9 cellular contexts compared by ENCODE assay signal in the genomic region with DNA sequence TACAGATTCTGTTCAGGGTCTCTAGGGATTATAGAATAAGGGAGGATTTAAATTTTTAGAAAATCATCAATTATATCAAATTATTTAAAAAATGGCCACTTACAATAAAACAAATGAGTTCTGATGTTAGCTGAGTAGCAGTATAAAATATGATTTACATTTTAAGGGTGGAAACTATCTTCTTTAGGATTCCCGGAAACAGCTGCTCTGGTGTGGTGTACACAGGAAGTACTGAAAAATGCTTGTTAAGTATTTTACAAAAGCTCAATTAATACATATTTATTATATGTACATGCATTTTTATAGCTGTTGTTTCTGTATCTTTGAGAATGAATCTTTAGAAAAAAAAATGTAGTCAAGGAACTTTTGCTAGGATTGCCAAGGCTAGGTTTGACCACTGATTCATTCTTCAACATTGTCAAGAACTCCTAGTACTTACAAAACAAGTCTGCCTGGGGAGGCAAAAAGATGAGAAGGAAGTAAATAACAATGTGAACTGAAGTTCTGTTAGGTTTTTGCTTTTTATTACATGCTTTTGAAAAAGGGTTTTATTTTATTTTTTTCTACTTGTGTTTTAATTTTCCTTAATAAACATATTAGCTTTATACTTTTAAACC. TPM values are rescaled to one million over a fixed set of nuclear protein-coding genes. Genes with fewer than 3 reads are reported as not detected.
A peak's percentile ranks its signal among the peaks of the same experiment; 100 is the strongest.
DNase-seq lines count a peak whose midpoint lies in the region; ATAC-seq, FAIRE-seq and TF ChIP-seq lines count a peak whose summit lies in the region.
"Had no signal": no experiment of that assay in that cellular context is flagged by ENCODE, and none has a peak within 500 bp of the region (broad histone marks: within the 10 kb centered on the region; RNA-seq: fewer than 3 reads in every experiment).

No MANE protein-coding gene starts in this region.

- no peak overlapping the region for H3K27ac ChIP-seq in CD8-positive, alpha-beta memory T cell (ENCODE audit: low read depth, low read length)
- H3K27ac ChIP-seq in OCI-LY1 (ENCODE audit: low read depth, low read length, poor library complexity, severe bottlenecking) (peak overlapping the region; percentile 23), kidney (ENCODE audit: low read depth in 2 of 2, low read length in 2 of 2) (peak overlapping the region in 1 of 2 donors; percentile 34)

- intact Hi-C loops in natural killer cell (cut with micrococcal nuclease) (loop anchor here (1.0 to 2.0 kb wide), 3 partner anchors 48 to 104 kb away; a partner anchor contains a TSS), kidney (cut with DNase I) (no loop called here)

- ATAC-seq in natural killer cell: peak; percentile 64 to 77 (median 72)
- ATAC-seq: Right ventricle myocardium inferior had no signal

- no peaks in the 10 kb centered on the region for H3K27me3 ChIP-seq in CD8-positive, alpha-beta memory T cell (ENCODE audit: insufficient read depth, low read length, poor library complexity, severe bottlenecking)
- H3K27me3 ChIP-seq in OCI-LY1 (ENCODE audit: insufficient read depth, low read length): no peaks in the 10 kb centered on the region

- H4K20me1 ChIP-seq in OCI-LY1 (ENCODE audit: insufficient read depth, low read length): no peaks in the 10 kb centered on the region

- no peaks in the 10 kb centered on the region for H3K36me3 ChIP-seq in CD8-positive, alpha-beta memory T cell (ENCODE audit: insufficient read depth, low read length)
- H3K36me3 ChIP-seq in OCI-LY1 (ENCODE audit: insufficient read depth, low read length) (no peaks in the 10 kb centered on the region; the same call in 1 of the 2 replicates), kidney (ENCODE audit: control insufficient read depth in 1 of 2, insufficient read depth in 2 of 2, low read length in 2 of 2) (no peaks in the 10 kb centered on the region)

- peaks cover 44% of the 10 kb centered on the region for H3K4me1 ChIP-seq in CD8-positive, alpha-beta memory T cell (ENCODE audit: insufficient read depth, low read length)
- H3K4me1 ChIP-seq in OCI-LY1 (ENCODE audit: insufficient read depth, low read length, severe bottlenecking): peaks cover 14% of the 10 kb centered on the region
- peaks cover 11 to 29% of the 10 kb centered on the region in 2 donors for H3K4me1 ChIP-seq in kidney (ENCODE audit: control insufficient read depth in 1 of 2, insufficient read depth in 1 of 2, low read depth in 1 of 2, low read length in 2 of 2)

- peak overlapping the region in 6 of 7 donors; percentile 54 to 77 (median 64) for H3K4me3 Mint-ChIP-seq in CD8-positive, alpha-beta memory T cell
- H3K4me3 Mint-ChIP-seq in chondrocyte (ENCODE audit: unreplicated experiment): no peak overlapping the region
- peak overlapping the region; percentile 68 for H3K4me3 Mint-ChIP-seq in natural killer cell

- H2AFZ ChIP-seq in OCI-LY1 (ENCODE audit: low read length): no peak overlapping the region; the same call in 1 of the 2 replicates

- H3K9ac ChIP-seq in OCI-LY1 (ENCODE audit: low read length) (no peak overlapping the region), kidney (ENCODE audit: low read length in 2 of 2) (peak overlapping the region in 1 of 2 donors; percentile 31)

- H3K27ac Mint-ChIP-seq in CD8-positive, alpha-beta memory T cell: peak overlapping the region; percentile 5 to 95 (median 78)
- H3K27ac Mint-ChIP-seq in chondrocyte (ENCODE audit: unreplicated experiment) (peak overlapping the region; percentile 88), natural killer cell (peak overlapping the region; percentile 87 to 88)

- no peaks in the 10 kb centered on the region for H3K9me2 ChIP-seq in OCI-LY1 (ENCODE audit: low read depth, low read length)

- TF ChIP-seq CTCF in OCI-LY1 (IDR thresholded peaks at IDR 0.05; ENCODE audit: low read length) (no peak), chondrocyte (IDR thresholded peaks at IDR 0.05) (no peak), natural killer cell (IDR thresholded peaks at IDR 0.05) (no peak), kidney (IDR thresholded peaks at IDR 0.05; ENCODE audit: borderline replicate concordance, extremely low read depth, insufficient read depth) (no peak)

- POLR2A ChIA-PET in CD8-positive, alpha-beta memory T cell (lab: Charles Lee): interaction anchor here (0.8 to 1.9 kb wide), 5 partner anchors 31 to 79 kb away, joined by 3 to 13 read pairs (median 8); a partner anchor contains a TSS

- peak in 3 of 5 donors; percentile 31 to 61 (median 35) for DNase-seq in CD8-positive, alpha-beta memory T cell
- no peak for DNase-seq in chondrocyte (ENCODE audit: low spot score)
- DNase-seq in natural killer cell: no peak
- no peak for DNase-seq in DMS53 (lab: John Stamatoyannopoulos, UW)
- no peak for DNase-seq in COLO668 (lab: John Stamatoyannopoulos, UW; ENCODE audit: unreplicated experiment)
- DNase-seq in kidney: no peak
- DNase-seq: islet precursor cell had no signal

- CTCF ChIA-PET in CD8-positive, alpha-beta memory T cell (lab: Charles Lee): interaction anchor here (0.9 to 3.1 kb wide), 8 partner anchors 11 to 164 kb away, joined by 3 to 10 read pairs (median 4); no protein-coding TSS in a partner anchor

- no peaks in the 10 kb centered on the region for H3F3A ChIP-seq in OCI-LY1 (ENCODE audit: insufficient read depth, low read length)

- H3K4me1 Mint-ChIP-seq in CD8-positive, alpha-beta memory T cell: peaks cover 55 to 76% (median 65%) of the 10 kb centered on the region in 3 donors
- H3K4me1 Mint-ChIP-seq in chondrocyte (ENCODE audit: low read depth) (peaks cover 36% of the 10 kb centered on the region), natural killer cell (peaks cover 55 to 56% of the 10 kb centered on the region in 2 donors)

- H3K9me3 Mint-ChIP-seq in CD8-positive, alpha-beta memory T cell: peaks cover 2 to 16% (median 10%) of the 10 kb centered on the region in 5 donors
- H3K9me3 Mint-ChIP-seq in chondrocyte (ENCODE audit: low read depth) (peaks cover 11% of the 10 kb centered on the region), natural killer cell (peaks cover 2 to 13% of the 10 kb centered on the region in 2 donors)

- no peak overlapping the region for H3K4me3 ChIP-seq in CD8-positive, alpha-beta memory T cell (ENCODE audit: low read length)
- no peak overlapping the region for H3K4me3 ChIP-seq in OCI-LY1 (ENCODE audit: low read depth, low read length, poor library complexity, severe bottlenecking)
- H3K4me3 ChIP-seq in kidney (ENCODE audit: low read length in 2 of 2): no peak overlapping the region

- no peaks in the 10 kb centered on the region for H3K79me2 ChIP-seq in OCI-LY1 (ENCODE audit: insufficient read depth, low read length)

- 0 out of 2 replicates have a peak overlapping the region, but pooled peaks have one; percentile 11 for H3K4me2 ChIP-seq in OCI-LY1 (ENCODE audit: low read length)

- no peaks in the 10 kb centered on the region for H3K27me3 Mint-ChIP-seq in CD8-positive, alpha-beta memory T cell
- no peaks in the 10 kb centered on the region for H3K27me3 Mint-ChIP-seq in chondrocyte (ENCODE audit: low read depth)
- no peaks in the 10 kb centered on the region for H3K27me3 Mint-ChIP-seq in natural killer cell (ENCODE audit: low read depth in 2 of 2)

- H3K9me3 ChIP-seq in CD8-positive, alpha-beta memory T cell (ENCODE audit: low read length): no peaks in the 10 kb centered on the region
- H3K9me3 ChIP-seq in OCI-LY1 (ENCODE audit: low read length): peaks cover 13% of the 10 kb centered on the region; the same call in 1 of the 2 replicates
- H3K9me3 ChIP-seq in kidney (ENCODE audit: control insufficient read depth in 1 of 2, low read length in 2 of 2): peaks cover 0 to 9% of the 10 kb centered on the region in 2 donors

- H3K36me3 Mint-ChIP-seq in CD8-positive, alpha-beta memory T cell: peaks cover 5 to 33% (median 5%) of the 10 kb centered on the region in 3 donors
- H3K36me3 Mint-ChIP-seq in chondrocyte (ENCODE audit: low read depth) (peaks cover 1% of the 10 kb centered on the region), natural killer cell (peaks cover 7% of the 10 kb centered on the region)

- no peak for FAIRE-seq in kidney (lab: Jason Lieb, UNC)

RNA-seq across cellular contexts. Expression of a gene that starts 48.0 kb away (rescaled TPM):
- 100 to 1,000 TPM; 168 TPM for total RNA-seq in CD8-positive, alpha-beta memory T cell
- polyA plus RNA-seq in CD8-positive, alpha-beta memory T cell: 174 TPM
- 53.2 to 55.3 TPM (median 54.4 TPM) in 3 replicates for total RNA-seq in chondrocyte
- 100 to 1,000 TPM; 124 to 132 (median 128) TPM for total RNA-seq in natural killer cell
- 87.1 TPM for total RNA-seq in kidney
- 38.9 TPM for polyA plus RNA-seq in kidney (ENCODE audit: insufficient read depth, low read depth, low replicate concordance)

Comparison
In these comparisons a context has a peak if more than half of its experiments do, and no peak if none do; other contexts are left out.
1. DNase-seq: peak in CD8-positive, alpha-beta memory T cell (3 of 5); none in chondrocyte (single experiment), natural killer cell (single experiment), DMS53 (single experiment), COLO668 (single experiment) and kidney (single experiment).
2. Peak in every context shown above with its lines, with median percentiles within 50 percentile points of each other: H3K27ac Mint-ChIP-seq.